ENCODE assay signal across 9 cellular contexts in genomic region chr3:151230644-151231043, GRCh38. TPM values are rescaled to one million over a fixed set of nuclear protein-coding genes. Genes with fewer than 3 reads are reported as not detected.
A peak's percentile ranks its signal among the peaks of the same experiment; 100 is the strongest.
DNase-seq lines count a peak whose midpoint lies in the region; ATAC-seq and TF ChIP-seq lines count a peak whose summit lies in the region.
"Had no signal": no experiment of that assay in that cellular context is flagged by ENCODE, and none has a peak within 500 bp of the region (broad histone marks: within the 10 kb centered on the region; RNA-seq: fewer than 3 reads in every experiment).

No MANE protein-coding gene starts in this region.

- ATAC-seq in GM18511 (IDR thresholded peaks at IDR 0.05; ENCODE audit: unreplicated experiment) (peak; percentile 54), GM21717 (IDR thresholded peaks at IDR 0.05; ENCODE audit: unreplicated experiment) (peak; percentile 78)
- ATAC-seq in CD4-positive, alpha-beta T cell (ENCODE audit: poor library complexity), result no peak

- no peak overlapping the region for H3K27ac Mint-ChIP-seq in CD4-positive, alpha-beta T cell

- peak; percentile 71 for DNase-seq in MV-4-11 (lab: John Stamatoyannopoulos, UW)
- peak; percentile 55 for DNase-seq in medulla oblongata (ENCODE audit: extremely low spot score)
- DNase-seq in NCI-H526 (lab: John Stamatoyannopoulos, UW), result no peak
- DNase-seq in CD4-positive, alpha-beta T cell, result no peak
- no peak for DNase-seq in NCI-H2029 treated with DMSO at 0.1 percent for 48 hours (lab: John Stamatoyannopoulos, UW)
- no peak for DNase-seq in NCI-H2081 (lab: John Stamatoyannopoulos, UW)
- DNase-seq: activated CD4-positive, CD25-positive, alpha-beta regulatory T cell had no signal

- no peaks in the 10 kb centered on the region for H3K9me3 Mint-ChIP-seq in CD4-positive, alpha-beta T cell

- intact Hi-C loops in CD4-positive, alpha-beta T cell (cut with DNase I, micrococcal nuclease), result no loop called here

- no peaks in the 10 kb centered on the region for H3K36me3 Mint-ChIP-seq in CD4-positive, alpha-beta T cell (ENCODE audit: low read depth)

- no peaks in the 10 kb centered on the region for H3K27me3 ChIP-seq in CD4-positive, alpha-beta T cell (ENCODE audit: control insufficient read depth, insufficient read depth, low read length)

- H3K4me1 Mint-ChIP-seq in CD4-positive, alpha-beta T cell (ENCODE audit: low read depth), result peaks cover 36% of the 10 kb centered on the region

- POLR2A ChIA-PET in CD4-positive, alpha-beta T cell (lab: Charles Lee), result interaction anchor here (1.0 kb wide), 1 partner anchor 48 kb away, joined by 3 read pairs; the partner anchor contains the start of gene P2RY14

- H3K27me3 Mint-ChIP-seq in CD4-positive, alpha-beta T cell, result no peaks in the 10 kb centered on the region

- CTCF ChIA-PET in CD4-positive, alpha-beta T cell (lab: Charles Lee), result interaction anchor here (1.4 kb wide), 2 partner anchors 48 to 63 kb away, joined by 4 read pairs; partner anchors contain the start of gene P2RY14

- no peaks in the 10 kb centered on the region for H3K9me3 ChIP-seq in CD4-positive, alpha-beta T cell (ENCODE audit: control insufficient read depth, low read length)

- H3K4me3 Mint-ChIP-seq in CD4-positive, alpha-beta T cell, result no peak overlapping the region

- no peak for TF ChIP-seq CTCF in CD4-positive, alpha-beta T cell (IDR thresholded peaks at IDR 0.05)

- H3K27ac ChIP-seq in CD4-positive, alpha-beta T cell (ENCODE audit: low read depth, low read length), result no peak overlapping the region

RNA-seq across cellular contexts. Expression of gene GPR171, which starts 27.6 kb away (rescaled TPM):
- total RNA-seq in CD4-positive, alpha-beta T cell, result 10 to 100 TPM in 1 of 2 experiments, 1 to 10 TPM in 1; 9.7 to 16.7 TPM

RNA-seq across cellular contexts. Expression of gene P2RY14, which starts 47.7 kb away (rescaled TPM):
- under 1 TPM in 1 of 2 experiments, not detected in 1; 0.22 TPM for total RNA-seq in CD4-positive, alpha-beta T cell

Comparison
In these comparisons a context has a peak if more than half of its experiments do, and no peak if none do; other contexts are left out.
1. DNase-seq: peak in MV-4-11 (single experiment) and medulla oblongata (single experiment); none in NCI-H526 (0 of 2), CD4-positive, alpha-beta T cell (0 of 10), NCI-H2029 treated with DMSO at 0.1 percent for 48 hours (single experiment) and NCI-H2081 (0 of 2).